In the genomic region with DNA sequence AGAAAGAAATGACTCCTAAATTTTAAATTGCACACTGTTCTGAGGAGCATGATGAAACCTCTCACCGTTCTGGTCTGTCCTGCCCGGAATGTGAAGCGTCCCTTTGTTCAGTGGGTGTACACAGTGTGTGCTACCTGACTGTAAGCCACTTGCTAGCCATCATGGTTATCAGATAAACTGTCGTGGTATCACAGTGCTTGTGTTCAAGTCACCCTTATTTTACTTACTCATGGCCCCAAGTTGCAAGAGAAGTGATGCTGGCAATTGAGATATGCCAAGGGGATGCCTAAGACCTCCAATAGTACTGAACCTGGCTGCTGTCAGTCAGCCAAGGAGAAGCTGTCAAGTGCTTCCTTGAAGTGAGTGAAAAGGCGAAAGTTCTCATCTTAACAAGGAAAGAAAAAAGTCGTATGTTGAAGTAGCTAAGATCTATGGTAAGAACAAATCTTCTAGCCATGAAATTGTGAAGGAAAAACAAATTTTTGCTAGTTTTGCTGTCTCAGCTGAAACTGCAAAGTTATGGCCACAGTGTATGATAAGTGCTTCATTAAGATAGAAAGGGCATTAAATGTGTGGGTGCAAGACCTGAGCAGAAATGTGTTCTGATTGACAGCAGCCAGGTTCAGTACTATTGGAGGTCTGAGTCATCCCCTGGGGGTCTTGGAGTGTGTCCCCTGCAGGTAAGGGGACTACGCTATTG, we compare ENCODE assay signal across 1 cellular context.
TF ChIP-seq lines count a peak whose summit lies in the region.

No MANE protein-coding gene starts in this region.

TF ChIP-seq in IMR-90, 13 proteins besides CTCF, POLR2A, EP300 and RAD21:
- TF ChIP-seq MAFK (IDR thresholded peaks at IDR 0.05; ENCODE audit: low read depth, low read length) (peak; percentile 28; the same call in 1 of the 2 replicates), CHD1 (IDR thresholded peaks at IDR 0.05; ENCODE audit: low read depth, low read length) (no peak), FOS (IDR thresholded peaks at IDR 0.05; ENCODE audit: low read depth, low read length) (no peak)
TF ChIP-seq in IMR-90: peak in this region for 1.
